ENCODE assay signal across 8 cellular contexts in genomic region chr3:154120903-154121235, GRCh38. TPM values are rescaled to one million over a fixed set of nuclear protein-coding genes. Genes with fewer than 3 reads are reported as not detected.
DNase-seq lines count a peak whose midpoint lies in the region; ATAC-seq and TF ChIP-seq lines count a peak whose summit lies in the region.

No MANE protein-coding gene starts in this region.

- BruUV-seq in Calu3 (replicated peaks; lab: Mats Ljungman, UMichigan), result TSS peak; percentile 22

- H3K27ac ChIP-seq in WERI-Rb-1 (peak overlapping the region; percentile 58), iPS DF 6.9 (ENCODE audit: low read length) (no peak overlapping the region), spleen (no peak overlapping the region)

- H3K4me1 Mint-ChIP-seq in Calu3 (ENCODE audit: low read depth, unreplicated experiment), result peaks cover 42% of the 10 kb centered on the region

- H3K27me3 Mint-ChIP-seq in Calu3 (ENCODE audit: unreplicated experiment), result no peaks in the 10 kb centered on the region

- WGBS in iPS DF 6.9 (ENCODE audit: insufficient coverage, insufficient read length), result no CpG with 5 or more reads among the region's 19 CpGs
- 1 to 4% (median 1%) methylated on average over 17 to 19 of the region's 19 CpGs for WGBS in spleen, 5 donors

- intact Hi-C loops in Calu3 (cut with micrococcal nuclease; ENCODE audit: unreplicated experiment), result no loop called here
- intact Hi-C loops in spleen (cut with DNase I; ENCODE audit: low total_unique reads), result no loop called here

- ATAC-seq in HG02642 (IDR thresholded peaks at IDR 0.05; ENCODE audit: poor library complexity, unreplicated experiment), result peak; percentile 32

- H3K36me3 ChIP-seq in WERI-Rb-1, result no peaks in the 10 kb centered on the region
- no peaks in the 10 kb centered on the region for H3K36me3 ChIP-seq in iPS DF 6.9 (ENCODE audit: control insufficient read depth, insufficient read depth, low read length)
- no peaks in the 10 kb centered on the region for H3K36me3 ChIP-seq in spleen

- H3K9me3 ChIP-seq in WERI-Rb-1 (ENCODE audit: severe bottlenecking), result peaks cover 3% of the 10 kb centered on the region
- no peaks in the 10 kb centered on the region for H3K9me3 ChIP-seq in iPS DF 6.9 (ENCODE audit: control insufficient read depth, insufficient read depth, low read length)
- no peaks in the 10 kb centered on the region for H3K9me3 ChIP-seq in spleen

- H3K27me3 ChIP-seq in WERI-Rb-1 (ENCODE audit: insufficient read depth, low read depth, severe bottlenecking) (no peaks in the 10 kb centered on the region), iPS DF 6.9 (ENCODE audit: control insufficient read depth, insufficient read depth, low read length) (peaks cover 5% of the 10 kb centered on the region; the same call in 1 of the 2 replicates), spleen (replicated peaks in 1 of 7) (peaks cover 0 to 64% (median 16%) of the 10 kb centered on the region in 7 donors)

- CTCF ChIA-PET in Calu3 (lab: Charles Lee), result interaction anchor here (0.6 to 2.5 kb wide), 13 partner anchors 8 to 425 kb away, joined by 3 to 11 read pairs (median 5); no protein-coding TSS in a partner anchor

- DNase-seq in Calu3 (no peak), WERI-Rb-1 (no peak), iPS DF 6.9 (ENCODE audit: low read depth, low spot score) (no peak), spleen (no peak), MV-4-11 (lab: John Stamatoyannopoulos, UW) (no peak), GDM1 (lab: John Stamatoyannopoulos, UW) (no peak)
- no peak for DNase-seq in activated CD8-positive, alpha-beta memory T cell treated with anti-CD3 and anti-CD28 coated beads, Interleukin-2, amount 50 U/mL, for 48 hours

- peak overlapping the region; percentile 90 for H3K4me3 ChIP-seq in WERI-Rb-1 (ENCODE audit: low read depth, low read length)
- peak overlapping the region; percentile 49; the same call in 1 of the 2 replicates for H3K4me3 ChIP-seq in iPS DF 6.9 (ENCODE audit: low read length)
- peak overlapping the region; percentile 60 to 77 (median 65) for H3K4me3 ChIP-seq in spleen

- no peak for TF ChIP-seq POLR2A in spleen (IDR thresholded peaks at IDR 0.05)

- H3K36me3 Mint-ChIP-seq in Calu3 (ENCODE audit: insufficient read depth, unreplicated experiment), result peaks cover 28% of the 10 kb centered on the region

- H3K4me1 ChIP-seq in iPS DF 6.9 (ENCODE audit: control insufficient read depth, insufficient read depth, low read length), result no peaks in the 10 kb centered on the region
- peaks cover 8 to 34% (median 23%) of the 10 kb centered on the region in 6 donors for H3K4me1 ChIP-seq in spleen

- H3K27ac Mint-ChIP-seq in Calu3 (ENCODE audit: unreplicated experiment), result peak overlapping the region; percentile 6

- peak overlapping the region; percentile 75 for H3K4me3 Mint-ChIP-seq in Calu3 (ENCODE audit: low read depth, unreplicated experiment)

- TF ChIP-seq CTCF in Calu3 (IDR thresholded peaks at IDR 0.05; ENCODE audit: unreplicated experiment) (no peak), WERI-Rb-1 (IDR thresholded peaks at IDR 0.05; ENCODE audit: low read depth, low read length) (no peak), spleen (IDR thresholded peaks at IDR 0.05 in 8 of 11, conservative IDR thresholded peaks at IDR 0.05 in 3 of 11) (no peak)

- H3K9me3 Mint-ChIP-seq in Calu3 (ENCODE audit: low read depth, unreplicated experiment), result no peaks in the 10 kb centered on the region

RNA-seq across cellular contexts. Expression of gene ARHGEF26, which starts 0.3 kb away (rescaled TPM):
- total RNA-seq in Calu3 (2022) (19.0 and 21.4 TPM in 2 replicates), spleen (1 to 10 TPM in 4 of 7 donors, under 1 TPM in 3; 0.64 to 6.3 (median 1.2) TPM)
- polyA plus RNA-seq in spleen, result 1 to 10 TPM in 1 of 3 donors, under 1 TPM in 2; 0.30 to 1.9 (median 0.91) TPM
